ENCODE assay signal across 8 cellular contexts in genomic region chr18:3596324-3597158, GRCh38.
A peak's percentile ranks its signal among the peaks of the same experiment; 100 is the strongest.
DNase-seq lines count a peak whose midpoint lies in the region; ATAC-seq and TF ChIP-seq lines count a peak whose summit lies in the region.

No MANE protein-coding gene starts in this region.

- CTCF ChIA-PET in HEK293 (lab: Yijun Ruan, JAX), result interaction anchor here (0.7 to 5.3 kb wide), 8 partner anchors 11 to 1055 kb away, joined by 3 to 65 read pairs (median 6); no protein-coding TSS in a partner anchor

- H3K9me3 ChIP-seq in HEK293 (ENCODE audit: control insufficient read depth, insufficient read depth, low read depth, low read length), result no peaks in the 10 kb centered on the region
- no peaks in the 10 kb centered on the region for H3K9me3 ChIP-seq in NT2/D1 (ENCODE audit: insufficient read depth, low read length)
- no peaks in the 10 kb centered on the region for H3K9me3 ChIP-seq in cardiac muscle cell (ENCODE audit: low read depth)

- H3K27me3 ChIP-seq in NT2/D1 (ENCODE audit: insufficient read depth, insufficient read length) (peaks cover 7% of the 10 kb centered on the region), cardiac muscle cell (no peaks in the 10 kb centered on the region)

- DNase-seq in EH (ENCODE audit: low read depth), result peak; percentile 41
- DNase-seq in NT2/D1 (ENCODE audit: low read depth, low spot score), result no peak
- DNase-seq in activated naive CD4-positive, alpha-beta T cell treated with anti-CD3 and anti-CD28 coated beads, Interleukin-2, amount 50 U/mL, for 16 hours, result peak; percentile 28
- peak in 1 of 2 donors; percentile 58 for DNase-seq in cardiac muscle cell (ENCODE audit: low read depth in 1 of 2, low spot score in 1 of 2)
- no peak for DNase-seq in progenitor cell of endocrine pancreas (ENCODE audit: low spot score, unreplicated experiment)

- no peaks in the 10 kb centered on the region for H3K36me3 Mint-ChIP-seq in progenitor cell of endocrine pancreas (ENCODE audit: insufficient read depth)

- H3K4me3 ChIP-seq in HEK293 (ENCODE audit: low read depth, low read length), result no peak overlapping the region
- H3K4me3 ChIP-seq in NT2/D1 (ENCODE audit: insufficient read length, low read depth), result no peak overlapping the region
- peak overlapping the region; percentile 4 for H3K4me3 ChIP-seq in cardiac muscle cell

- H3K27me3 Mint-ChIP-seq in progenitor cell of endocrine pancreas, result no peaks in the 10 kb centered on the region

- H3K27ac Mint-ChIP-seq in progenitor cell of endocrine pancreas, result peak overlapping the region; percentile 96

- peak overlapping the region; percentile 1 for H3K9ac ChIP-seq in NT2/D1 (ENCODE audit: insufficient read length, low read depth)

- no peaks in the 10 kb centered on the region for H3K9me3 Mint-ChIP-seq in progenitor cell of endocrine pancreas (ENCODE audit: low read depth)

- H3K27ac ChIP-seq in HEK293 (ENCODE audit: extremely low read depth, low read depth, low read length) (no peak overlapping the region; the same call in 1 of the 2 replicates), cardiac muscle cell (peak overlapping the region; percentile 98)

- no peaks in the 10 kb centered on the region for H3K36me3 ChIP-seq in HEK293 (ENCODE audit: control insufficient read depth in 2 of 2, insufficient read depth in 1 of 2, low read length in 2 of 2)
- H3K36me3 ChIP-seq in NT2/D1 (ENCODE audit: insufficient read depth, insufficient read length, low read length), result peaks cover 14% of the 10 kb centered on the region
- H3K36me3 ChIP-seq in cardiac muscle cell, result no peaks in the 10 kb centered on the region

- TF ChIP-seq CTCF in HEK293 (tag by site-specific recombination; IDR thresholded peaks at IDR 0.05) (no peak), cardiac muscle cell (IDR thresholded peaks at IDR 0.05; ENCODE audit: low read depth, low read length) (peak; percentile 17), progenitor cell of endocrine pancreas (IDR thresholded peaks at IDR 0.05; ENCODE audit: unreplicated experiment) (no peak)

- H3K4me1 ChIP-seq in HEK293 (ENCODE audit: control insufficient read depth, insufficient read depth, low read length), result peaks cover 23% of the 10 kb centered on the region
- H3K4me1 ChIP-seq in NT2/D1 (ENCODE audit: insufficient read depth, insufficient read length), result peaks cover 10% of the 10 kb centered on the region
- H3K4me1 ChIP-seq in cardiac muscle cell (ENCODE audit: low read depth), result peaks cover 46% of the 10 kb centered on the region

- H3K4me1 Mint-ChIP-seq in progenitor cell of endocrine pancreas (ENCODE audit: low read depth), result peaks cover 42% of the 10 kb centered on the region

- POLR2A ChIA-PET in HEK293 (lab: Yijun Ruan, JAX), result interaction anchor here (0.6 kb wide), 1 partner anchor 40 kb away, joined by 3 read pairs; no protein-coding TSS in a partner anchor

- ATAC-seq in GM19035 (IDR thresholded peaks at IDR 0.05; ENCODE audit: unreplicated experiment), result no peak
- ATAC-seq in HG02852 (IDR thresholded peaks at IDR 0.05; ENCODE audit: unreplicated experiment), result no peak

- H3K4me3 Mint-ChIP-seq in progenitor cell of endocrine pancreas (ENCODE audit: low read depth), result no peak overlapping the region

TF ChIP-seq in HEK293, 187 proteins besides CTCF, POLR2A, EP300 and RAD21:
- peak; percentile 88 for TF ChIP-seq SCRT2 (tag by site-specific recombination; IDR thresholded peaks at IDR 0.05)
- TF ChIP-seq PRDM6 (tag by site-specific recombination; IDR thresholded peaks at IDR 0.05), result no peak
- TF ChIP-seq ZFHX2 (tag by site-specific recombination; conservative IDR thresholded peaks at IDR 0.05), result peak; percentile 53; the same call in 1 of the 2 replicates
- peak; percentile 88 for TF ChIP-seq SCRT1 (tag by site-specific recombination; IDR thresholded peaks at IDR 0.05; ENCODE audit: borderline replicate concordance)
- no peak for TF ChIP-seq TCF7L2 (IDR thresholded peaks at IDR 0.05; ENCODE audit: borderline replicate concordance, low read depth, low read length)

Comparison
In these comparisons a context has a peak if more than half of its experiments do, and no peak if none do; other contexts are left out.
1. DNase-seq: peak in EH (single experiment) and activated naive CD4-positive, alpha-beta T cell treated with anti-CD3 and anti-CD28 coated beads, Interleukin-2, amount 50 U/mL, for 16 hours (single experiment); none in NT2/D1 (single experiment) and progenitor cell of endocrine pancreas (single experiment).